In the genomic region with DNA sequence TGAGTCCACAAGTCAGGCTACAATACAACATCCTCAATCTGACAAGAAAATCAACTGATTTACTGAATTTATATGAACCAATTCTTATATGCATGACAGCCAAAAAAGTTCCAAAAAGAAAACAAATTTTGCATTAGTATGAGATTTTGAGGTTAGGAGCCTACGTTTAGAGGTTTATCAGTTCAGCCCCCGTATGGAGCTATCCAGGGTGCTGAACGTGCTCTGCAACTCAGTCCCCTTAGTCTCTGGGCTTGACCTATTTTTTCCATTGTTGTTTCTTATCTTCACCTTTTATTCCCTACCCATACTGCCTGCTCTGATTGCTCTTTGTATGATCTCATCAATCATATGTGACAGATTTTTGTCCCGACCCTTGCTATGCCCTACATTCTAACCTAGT, we compare ENCODE assay signal across 8 cellular contexts.
DNase-seq lines count a peak whose midpoint lies in the region; ATAC-seq, FAIRE-seq and TF ChIP-seq lines count a peak whose summit lies in the region.

No MANE protein-coding gene starts in this region.

- no peaks in the 10 kb centered on the region for H3K9me2 ChIP-seq in MM.1S (replicated peaks; ENCODE audit: insufficient read depth, low read length)

- no peak for TF ChIP-seq RAD21 in K562 (CRISPR knock-in tag; conservative IDR thresholded peaks at IDR 0.05 in 1 of 2, IDR thresholded peaks at IDR 0.05 in 1 of 2)

- WGBS in K562 (ENCODE audit: insufficient coverage, low coverage, missing lambda C conversion rate) = 0% methylated on average over 4 of the region's 4 CpGs
- 2 to 5% (median 2%) methylated on average over 4 of the region's 4 CpGs for WGBS in heart left ventricle, 4 donors

- no TSS peak for BruUV-seq in K562 (replicated peaks; lab: Mats Ljungman, UMichigan)

- no peaks in the 10 kb centered on the region for H4K20me1 ChIP-seq in MM.1S (ENCODE audit: insufficient read depth, low read length)
- H4K20me1 ChIP-seq in K562 (replicated peaks; ENCODE audit: control insufficient read depth, insufficient read depth, low read length) = no peaks in the 10 kb centered on the region

- DNase-seq in GM20000 (ENCODE audit: low spot score) (peak; percentile 14), MM.1S (peak; percentile 29), K562 (ENCODE audit: extremely low read depth in 1 of 4, low spot score in 3 of 4) (peak; percentile 16 to 34 (median 27)), mucosa of gallbladder (ENCODE audit: low spot score) (peak; percentile 18), NCI-H1930 (lab: John Stamatoyannopoulos, UW) (no peak), dorsolateral prefrontal cortex (no peak), heart left ventricle (no peak)

- H3K4me3 ChIP-seq in MM.1S (ENCODE audit: low read length) (no peak overlapping the region), K562 (no peak overlapping the region), dorsolateral prefrontal cortex (no peak overlapping the region), heart left ventricle (no peak overlapping the region)

- H3K4me2 ChIP-seq in MM.1S (ENCODE audit: low read depth, low read length) (no peak overlapping the region), K562 (ENCODE audit: insufficient read depth, low read length) (no peak overlapping the region)

- FAIRE-seq in K562 (lab: Jason Lieb, UNC) = no peak

- H3K79me2 ChIP-seq in MM.1S (ENCODE audit: low read length) (no peaks in the 10 kb centered on the region), K562 (ENCODE audit: control insufficient read depth, insufficient read depth, low read length) (no peaks in the 10 kb centered on the region)

- no peak for TF ChIP-seq POLR2A in K562 (conservative IDR thresholded peaks at IDR 0.05)
- TF ChIP-seq POLR2A in heart left ventricle (IDR thresholded peaks at IDR 0.05) = no peak

- no peaks in the 10 kb centered on the region for H3F3A ChIP-seq in MM.1S (ENCODE audit: insufficient read depth, low read length)

- no peak overlapping the region for H2AFZ ChIP-seq in MM.1S (ENCODE audit: low read length)
- no peak overlapping the region for H2AFZ ChIP-seq in K562 (ENCODE audit: low read depth, low read length)

- POLR2A ChIA-PET in K562 (lab: Yijun Ruan, JAX) = no interaction called here

- ATAC-seq in K562 (no peak), GM19035 (IDR thresholded peaks at IDR 0.05; ENCODE audit: unreplicated experiment) (no peak), heart left ventricle (no peak)

- no peaks in the 10 kb centered on the region for H3K9me1 ChIP-seq in K562 (ENCODE audit: control insufficient read depth, insufficient read depth, low read length)

- H3K9ac ChIP-seq in MM.1S (ENCODE audit: low read length) (no peak overlapping the region), K562 (ENCODE audit: insufficient read depth in 1 of 2, low read depth in 2 of 2, low read length in 2 of 2) (no peak overlapping the region)

- no peaks in the 10 kb centered on the region for H3K27me3 ChIP-seq in MM.1S (replicated peaks; ENCODE audit: insufficient read depth, low read length)
- no peaks in the 10 kb centered on the region for H3K27me3 ChIP-seq in K562 (ENCODE audit: control insufficient read depth in 2 of 2, insufficient read depth in 2 of 2, low read length in 2 of 2)
- no peaks in the 10 kb centered on the region for H3K27me3 ChIP-seq in dorsolateral prefrontal cortex
- no peaks in the 10 kb centered on the region for H3K27me3 ChIP-seq in heart left ventricle

- intact Hi-C loops in K562 (cut with micrococcal nuclease) (no loop called here), dorsolateral prefrontal cortex (cut with DNase I) (no loop called here), heart left ventricle (cut with DNase I) (no loop called here)

- no peaks in the 10 kb centered on the region for H3K36me3 ChIP-seq in MM.1S (replicated peaks; ENCODE audit: insufficient read depth, low read length)
- H3K36me3 ChIP-seq in K562 (ENCODE audit: control insufficient read depth, insufficient read depth, low read length) = no peaks in the 10 kb centered on the region
- H3K36me3 ChIP-seq in heart left ventricle = no peaks in the 10 kb centered on the region

- H3K4me1 ChIP-seq in MM.1S (ENCODE audit: low read length) (no peaks in the 10 kb centered on the region), K562 (replicated peaks in 1 of 2; ENCODE audit: control insufficient read depth in 2 of 2, insufficient read depth in 2 of 2, low read length in 2 of 2) (no peaks in the 10 kb centered on the region), heart left ventricle (no peaks in the 10 kb centered on the region)

- in situ Hi-C loops in K562 (cut with MboI) = no loop called here

- TF ChIP-seq CTCF in GM20000 (IDR thresholded peaks at IDR 0.05; ENCODE audit: extremely low read depth, missing control alignments) (no peak), MM.1S (IDR thresholded peaks at IDR 0.05; ENCODE audit: low read length) (no peak), K562 (IDR thresholded peaks at IDR 0.05 in 2 of 3, conservative IDR thresholded peaks at IDR 0.05 in 1 of 3; ENCODE audit: insufficient read depth in 2 of 3, low read depth in 1 of 3, low read length in 3 of 3) (no peak), dorsolateral prefrontal cortex (IDR thresholded peaks at IDR 0.05 in 54 of 56, conservative IDR thresholded peaks at IDR 0.05 in 2 of 56; ENCODE audit: low read depth in 1 of 56, partially characterized antibody in 56 of 56) (no peak), heart left ventricle (IDR thresholded peaks at IDR 0.05) (no peak)

- no peak overlapping the region for H3K27ac ChIP-seq in MM.1S (ENCODE audit: low read length)
- H3K27ac ChIP-seq in K562 (ENCODE audit: extremely low read depth, low read depth, low read length) = no peak overlapping the region
- no peak overlapping the region for H3K27ac ChIP-seq in dorsolateral prefrontal cortex
- H3K27ac ChIP-seq in heart left ventricle = no peak overlapping the region

- TF ChIP-seq EP300 in K562 (IDR thresholded peaks at IDR 0.05; ENCODE audit: low read length) = no peak

- CTCF ChIA-PET in K562 (lab: Yijun Ruan, JAX; ENCODE audit: low intra/inter-chr PET ratio) = no interaction called here

- H3K9me3 ChIP-seq in MM.1S (replicated peaks; ENCODE audit: insufficient read depth, low read length) (no peaks in the 10 kb centered on the region), K562 (replicated peaks; ENCODE audit: control insufficient read depth, insufficient read depth, low read depth, low read length) (no peaks in the 10 kb centered on the region), heart left ventricle (no peaks in the 10 kb centered on the region)

TF ChIP-seq in K562, 482 proteins besides CTCF, POLR2A, EP300 and RAD21:
- peak; percentile 93 for TF ChIP-seq ZNF766 (CRISPR knock-in tag; conservative IDR thresholded peaks at IDR 0.05)
- no peak for TF ChIP-seq TAF15 (IDR thresholded peaks at IDR 0.05; ENCODE audit: low read depth, low read length)
- peak; percentile 92 for TF ChIP-seq REST (CRISPR knock-in tag; IDR thresholded peaks at IDR 0.05; ENCODE audit: low read depth)
- TF ChIP-seq, protein P1, sequence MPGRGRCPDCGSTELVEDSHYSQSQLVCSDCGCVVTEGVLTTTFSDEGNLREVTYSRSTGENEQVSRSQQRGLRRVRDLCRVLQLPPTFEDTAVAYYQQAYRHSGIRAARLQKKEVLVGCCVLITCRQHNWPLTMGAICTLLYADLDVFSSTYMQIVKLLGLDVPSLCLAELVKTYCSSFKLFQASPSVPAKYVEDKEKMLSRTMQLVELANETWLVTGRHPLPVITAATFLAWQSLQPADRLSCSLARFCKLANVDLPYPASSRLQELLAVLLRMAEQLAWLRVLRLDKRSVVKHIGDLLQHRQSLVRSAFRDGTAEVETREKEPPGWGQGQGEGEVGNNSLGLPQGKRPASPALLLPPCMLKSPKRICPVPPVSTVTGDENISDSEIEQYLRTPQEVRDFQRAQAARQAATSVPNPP (IDR thresholded peaks at IDR 0.05; ENCODE audit: borderline replicate concordance, insufficient read depth, insufficient read length) = no peak
- TF ChIP-seq EHMT2 (IDR thresholded peaks at IDR 0.05) = peak; percentile 95
- no peak for TF ChIP-seq SLC30A9 (CRISPR knock-in tag; IDR thresholded peaks at IDR 0.05)
- peak; percentile 88 for TF ChIP-seq MIER1 (IDR thresholded peaks at IDR 0.05; ENCODE audit: low read depth)

Comparison
In these comparisons a context has a peak if more than half of its experiments do, and no peak if none do; other contexts are left out.
1. DNase-seq: peak in GM20000 (single experiment), MM.1S (single experiment), K562 (4 of 4) and mucosa of gallbladder (single experiment); none in NCI-H1930 (0 of 2), dorsolateral prefrontal cortex (0 of 10) and heart left ventricle (0 of 5).